In the genomic region with DNA sequence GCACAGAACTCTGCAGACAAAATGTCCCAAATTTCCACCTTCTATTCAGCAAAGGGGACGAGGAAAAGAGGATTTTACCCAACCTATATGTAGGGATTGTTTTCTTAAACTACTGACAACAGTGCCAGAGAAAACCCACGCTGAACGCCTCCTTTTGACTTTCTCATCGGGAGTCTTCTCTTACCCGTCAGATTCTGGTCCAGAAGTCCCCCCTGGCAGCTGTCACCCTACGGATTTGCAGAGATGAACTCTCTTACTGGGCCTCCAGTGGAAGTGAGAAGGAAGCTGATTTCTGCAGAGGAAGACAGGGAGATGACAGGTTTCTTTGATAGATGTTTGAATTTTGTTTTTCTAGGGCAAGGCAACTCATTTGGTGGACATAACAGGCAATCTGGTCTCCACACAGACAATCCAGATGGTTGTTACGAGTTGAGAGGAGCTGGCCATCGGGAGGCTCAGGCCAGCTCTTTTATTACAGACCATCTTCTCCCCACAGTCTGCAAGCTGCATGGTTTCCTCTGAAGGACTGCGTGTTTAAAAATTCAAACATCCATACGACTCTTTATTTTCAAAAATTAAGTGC, we compare ENCODE assay signal across 17 cellular contexts.
"Had no signal": no experiment of that assay in that cellular context is flagged by ENCODE, and none has a peak within 500 bp of the region (broad histone marks: within the 10 kb centered on the region; RNA-seq: fewer than 3 reads in every experiment).

No MANE protein-coding gene starts in this region.

- H3K27me3 Mint-ChIP-seq: activated naive CD8-positive, alpha-beta T cell had no signal

- H3K4me3 ChIP-seq: dorsolateral prefrontal cortex, lung, prostate gland, right atrium auricular region, vagina had no signal

- DNase-seq: activated CD4-positive, CD25-positive, alpha-beta regulatory T cell treated with anti-CD3 and anti-CD28 coated beads, Interleukin-2, amount 50 U/mL, for 72 hours; endodermal cell; foreskin melanocyte; hypothalamus; kidney; stimulated activated CD4-positive, alpha-beta T cell treated with anti-CD3 and anti-CD28 coated beads, Interleukin-12 subunit alpha, Interleukin-12 subunit beta, amount 100 ng/mL, for 4 hours; stimulated activated CD4-positive, alpha-beta T cell treated with anti-CD3 and anti-CD28 coated beads, Interleukin-1b, Interleukin-23, amount 100 ng/mL, for 48 hours; stimulated activated naive CD8-positive, alpha-beta T cell treated with anti-CD3 and anti-CD28 coated beads, Interleukin-15, Interleukin-2, amounts not matched to agents 100 U/mL and 50 U/mL, for 24 hours; trophoblast cell had no signal

- H3K27ac Mint-ChIP-seq: activated naive CD8-positive, alpha-beta T cell; endodermal cell; mesothelial cell of epicardium had no signal

- H3K27ac ChIP-seq: dorsolateral prefrontal cortex, prostate gland, right atrium auricular region, vagina had no signal

- H3K9me3 ChIP-seq: prostate gland, right atrium auricular region, vagina had no signal

- H3K36me3 ChIP-seq: prostate gland, right atrium auricular region, vagina had no signal

- H3K4me1 ChIP-seq: prostate gland, right atrium auricular region, vagina had no signal

- H3K36me3 Mint-ChIP-seq: activated naive CD8-positive, alpha-beta T cell; mesothelial cell of epicardium had no signal

- H3K9me3 Mint-ChIP-seq: endodermal cell had no signal

- H3K4me3 Mint-ChIP-seq: activated naive CD8-positive, alpha-beta T cell; endodermal cell; mesothelial cell of epicardium had no signal

- ATAC-seq: left lobe of liver; stimulated activated naive CD8-positive, alpha-beta T cell treated with anti-CD3 and anti-CD28 coated beads, Interleukin-15, Interleukin-2, amounts not matched to agents 100 U/mL and 50 U/mL, for 24 hours had no signal

- H3K27me3 ChIP-seq: right atrium auricular region, vagina had no signal
